Comparison of ENCODE assay signal across 8 cellular contexts in the genomic region with DNA sequence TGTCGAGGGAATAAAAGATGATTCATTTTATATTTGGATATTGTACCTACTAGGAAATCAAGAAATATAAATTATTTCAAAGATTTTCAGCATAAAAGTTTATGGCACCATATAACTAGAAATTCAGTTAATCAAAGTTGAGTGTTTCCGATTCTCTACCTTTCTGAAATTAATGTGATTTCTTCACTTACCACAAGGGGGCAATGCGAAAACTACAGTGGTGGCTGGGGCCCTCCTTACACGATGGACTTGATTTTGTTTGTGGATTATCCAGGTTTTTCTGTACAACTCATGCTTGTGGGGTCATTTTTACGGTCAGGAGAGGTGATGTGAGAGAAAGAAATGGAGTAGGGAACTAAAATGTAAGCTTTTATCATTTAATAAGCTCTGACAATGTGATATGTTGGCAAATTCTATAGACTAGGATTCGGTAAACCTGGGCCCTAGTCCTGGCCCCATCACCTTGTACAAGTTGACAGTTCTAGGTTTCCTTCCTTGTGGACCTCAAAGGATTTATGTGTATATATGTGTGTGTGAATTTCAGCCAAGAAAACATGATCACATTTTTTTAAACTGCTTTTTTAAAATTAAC. TPM values are rescaled to one million over a fixed set of nuclear protein-coding genes. Genes with fewer than 3 reads are reported as not detected.
DNase-seq lines count a peak whose midpoint lies in the region; ATAC-seq, FAIRE-seq and TF ChIP-seq lines count a peak whose summit lies in the region.
"Had no signal": no experiment of that assay in that cellular context is flagged by ENCODE, and none has a peak within 500 bp of the region (broad histone marks: within the 10 kb centered on the region; RNA-seq: fewer than 3 reads in every experiment).

No MANE protein-coding gene starts in this region.

- H3K27ac ChIP-seq in left lung = no peak overlapping the region

- peaks cover 6% of the 10 kb centered on the region for H3K4me1 Mint-ChIP-seq in activated CD8-positive, alpha-beta memory T cell treated with anti-CD3 and anti-CD28 coated beads, Interleukin-2, amount 10 ng/mL, durations not matched to agents 7 days and 5 days

- H3K9me3 Mint-ChIP-seq in activated CD8-positive, alpha-beta memory T cell treated with anti-CD3 and anti-CD28 coated beads, Interleukin-2, amount 10 ng/mL, durations not matched to agents 7 days and 5 days (ENCODE audit: low read depth) = peaks cover 6% of the 10 kb centered on the region

- peaks cover 28% of the 10 kb centered on the region for H3K27me3 Mint-ChIP-seq in activated CD8-positive, alpha-beta memory T cell treated with anti-CD3 and anti-CD28 coated beads, Interleukin-2, amount 10 ng/mL, durations not matched to agents 7 days and 5 days

- intact Hi-C loops in left lung (cut with DNase I) = no loop called here

- FAIRE-seq in G401.6 (lab: Jason Lieb, UNC) (peak; percentile 52), TTC549 (lab: Jason Lieb, UNC) (peak; percentile 72)

- in situ Hi-C loops in G401 (cut with HindIII; ENCODE audit: low sequenced_read_pairs) = no loop called here

- ATAC-seq in HG02763 (IDR thresholded peaks at IDR 0.05; ENCODE audit: unreplicated experiment) = peak; percentile 54
- peak; percentile 57 for ATAC-seq in left lung
- ATAC-seq in activated CD8-positive, alpha-beta memory T cell treated with anti-CD3 and anti-CD28 coated beads, Interleukin-2, amount 10 ng/mL, durations not matched to agents 7 days and 5 days = no peak
- no peak for ATAC-seq in GM21825 (IDR thresholded peaks at IDR 0.05; ENCODE audit: unreplicated experiment)

- H3K36me3 Mint-ChIP-seq in activated CD8-positive, alpha-beta memory T cell treated with anti-CD3 and anti-CD28 coated beads, Interleukin-2, amount 10 ng/mL, durations not matched to agents 7 days and 5 days = peaks cover 4% of the 10 kb centered on the region
- H3K36me3 Mint-ChIP-seq: T-cell had no signal

- H3K36me3 ChIP-seq in left lung = no peaks in the 10 kb centered on the region

- peaks cover 0 to 11% of the 10 kb centered on the region in 2 donors for H3K9me3 ChIP-seq in left lung

- DNase-seq in left lung (no peak), G401 (ENCODE audit: low spot score) (no peak)
- no peak for DNase-seq in activated CD8-positive, alpha-beta memory T cell treated with anti-CD3 and anti-CD28 coated beads, Interleukin-2, amount 10 ng/mL, durations not matched to agents 7 days and 5 days

- H3K27ac Mint-ChIP-seq in activated CD8-positive, alpha-beta memory T cell treated with anti-CD3 and anti-CD28 coated beads, Interleukin-2, amount 10 ng/mL, durations not matched to agents 7 days and 5 days = no peak overlapping the region
- H3K27ac Mint-ChIP-seq: T-cell had no signal

- no peaks in the 10 kb centered on the region for H3K4me1 ChIP-seq in left lung

- TF ChIP-seq CTCF in left lung (IDR thresholded peaks at IDR 0.05) = peak; percentile 39 to 46

- no peaks in the 10 kb centered on the region for H3K27me3 ChIP-seq in left lung

- no peak overlapping the region for H3K4me3 Mint-ChIP-seq in activated CD8-positive, alpha-beta memory T cell treated with anti-CD3 and anti-CD28 coated beads, Interleukin-2, amount 10 ng/mL, durations not matched to agents 7 days and 5 days
- H3K4me3 Mint-ChIP-seq: T-cell had no signal

- CTCF ChIA-PET in activated CD8-positive, alpha-beta memory T cell treated with anti-CD3 and anti-CD28 coated beads, Interleukin-2, amount 10 ng/mL, durations not matched to agents 7 days and 5 days (lab: Charles Lee) = interaction anchor here (0.9 to 2.7 kb wide), 8 partner anchors 9 to 161 kb away, joined by 3 to 10 read pairs (median 3); no protein-coding TSS in a partner anchor

- no peak overlapping the region for H3K4me3 ChIP-seq in left lung

RNA-seq across cellular contexts. Expression of a gene that starts 47.6 kb away (rescaled TPM):
- not detected for total RNA-seq in left lung
- not detected in 2 replicates for total RNA-seq in G401 (2014; rRNA removed; shearing (Covaris generic))
- not detected for total RNA-seq in activated CD8-positive, alpha-beta memory T cell treated with anti-CD3 and anti-CD28 coated beads, Interleukin-2, amount 10 ng/mL, durations not matched to agents 7 days and 5 days
- total RNA-seq: T-cell had no signal

RNA-seq across cellular contexts. Expression of a gene that starts 58.5 kb away (rescaled TPM):
- 1 to 10 TPM; 1.4 to 5.0 TPM for total RNA-seq in left lung
- total RNA-seq in G401 (2014; rRNA removed; shearing (Covaris generic)) = 19.0 and 32.4 TPM in 2 replicates
- 10 to 100 TPM; 40.1 to 42.1 TPM for total RNA-seq in activated CD8-positive, alpha-beta memory T cell treated with anti-CD3 and anti-CD28 coated beads, Interleukin-2, amount 10 ng/mL, durations not matched to agents 7 days and 5 days

Comparison
In these comparisons a context has a peak if more than half of its experiments do, and no peak if none do; other contexts are left out.
1. ATAC-seq: peak in HG02763 (single experiment) and left lung (single experiment); none in activated CD8-positive, alpha-beta memory T cell treated with anti-CD3 and anti-CD28 coated beads, Interleukin-2, amount 10 ng/mL, durations not matched to agents 7 days and 5 days (single experiment) and GM21825 (single experiment).